ENCODE assay signal across 8 cellular contexts in the genomic region with DNA sequence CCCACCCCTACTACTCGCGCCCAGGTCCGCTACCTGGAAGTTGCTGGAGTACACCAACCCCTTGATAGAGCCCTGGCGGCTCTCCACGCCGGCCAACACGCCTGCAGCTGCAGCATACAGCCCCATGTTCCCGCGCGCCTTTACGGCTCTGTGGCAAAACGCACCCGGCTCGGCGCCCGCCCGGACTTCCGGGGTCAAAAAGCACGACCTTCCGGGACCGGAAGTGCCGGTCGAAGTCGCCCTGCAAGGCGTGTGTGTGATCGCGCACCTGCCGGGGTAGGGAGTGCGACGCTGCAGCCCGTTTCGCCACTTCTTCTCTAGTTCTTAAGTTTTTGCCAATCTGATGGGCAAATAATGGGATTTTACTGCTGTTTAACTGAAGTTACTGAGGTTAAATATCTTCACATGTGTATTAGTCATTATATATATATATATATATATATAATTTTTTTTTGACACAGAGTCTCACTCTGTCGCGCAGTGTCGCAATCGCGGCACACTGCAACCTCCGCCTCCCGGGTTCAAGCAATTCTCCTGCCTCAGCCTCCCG. TPM values are rescaled to one million over a fixed set of nuclear protein-coding genes. Genes with fewer than 3 reads are reported as not detected.
DNase-seq lines count a peak whose midpoint lies in the region; TF ChIP-seq lines count a peak whose summit lies in the region.

A gene (minus strand): TSS at position 162 of the 550 bp plus-strand sequence. CDS start 36 bp downstream, at position 126.

- DNase-seq in EL (peak; percentile 70), H4 (ENCODE audit: low spot score) (peak; percentile 58), SK-MEL-5 (ENCODE audit: low read depth, low spot score) (peak; percentile 89), glutamatergic neuron (peak; percentile 91), osteoblast (ENCODE audit: insufficient read length, low spot score, missing footprints) (peak; percentile 98), testis (peak; percentile 91)
- peak; percentile 92 for DNase-seq in activated naive CD4-positive, alpha-beta T cell treated with Interleukin-2 at 50 U/mL for 16 hours

- H3K4me3 ChIP-seq in Loucy (ENCODE audit: low read length, poor library complexity, severe bottlenecking) (peak within 1 kb of the TSS; percentile 94), osteoblast (ENCODE audit: insufficient read depth, low read length) (peak within 1 kb of the TSS; percentile 81), testis (peak within 1 kb of the TSS; percentile 78 to 91)

- peaks cover 2% of the 10 kb centered on the region for H3K4me1 Mint-ChIP-seq in glutamatergic neuron (ENCODE audit: low read depth, unreplicated experiment)

- H3K4me2 ChIP-seq in Loucy (ENCODE audit: low read depth, low read length, poor library complexity, severe bottlenecking) (peak within 1 kb of the TSS; percentile 82), osteoblast (ENCODE audit: insufficient read depth, low read length) (peak within 1 kb of the TSS; percentile 88)

- peak within 1 kb of the TSS; percentile 89 for H3K4me3 Mint-ChIP-seq in glutamatergic neuron (ENCODE audit: unreplicated experiment)

- TF ChIP-seq POLR2A in testis (IDR thresholded peaks at IDR 0.05), result no peak

- TF ChIP-seq CTCF in Loucy (conservative IDR thresholded peaks at IDR 0.05; ENCODE audit: low read length), result no peak
- TF ChIP-seq CTCF in glutamatergic neuron (IDR thresholded peaks at IDR 0.05; ENCODE audit: partially characterized antibody, unreplicated experiment), result no peak
- TF ChIP-seq CTCF in osteoblast (IDR thresholded peaks at IDR 0.05; ENCODE audit: extremely low read depth, low read depth, low read length), result no peak
- TF ChIP-seq CTCF in testis (IDR thresholded peaks at IDR 0.05), result no peak

- H3K27me3 ChIP-seq in Loucy (ENCODE audit: insufficient read depth, low read length, poor library complexity, severe bottlenecking), result no peaks in the 10 kb centered on the region
- no peaks in the 10 kb centered on the region for H3K27me3 ChIP-seq in osteoblast (ENCODE audit: insufficient read depth, low read length)
- no peaks in the 10 kb centered on the region for H3K27me3 ChIP-seq in testis

- peaks cover 4% of the 10 kb centered on the region for H3K9me3 Mint-ChIP-seq in glutamatergic neuron (ENCODE audit: unreplicated experiment)

- intact Hi-C loops in testis (cut with DNase I; ENCODE audit: low total_unique reads), result no loop called here

- H3K79me2 ChIP-seq in Loucy (ENCODE audit: insufficient read depth, low read length) (peaks cover 38% of the 10 kb centered on the region), osteoblast (ENCODE audit: insufficient read depth, low read length) (peaks cover 2% of the 10 kb centered on the region)

- no peaks in the 10 kb centered on the region for H3F3A ChIP-seq in Loucy (ENCODE audit: low read depth)

- H3K9me2 ChIP-seq in Loucy (replicated peaks; ENCODE audit: low read depth, low read length), result no peaks in the 10 kb centered on the region

- peak within 1 kb of the TSS; percentile 88 for H3K9ac ChIP-seq in Loucy (ENCODE audit: low read depth, low read length, poor library complexity, severe bottlenecking)

- H3K27ac Mint-ChIP-seq in glutamatergic neuron (ENCODE audit: unreplicated experiment), result peak within 1 kb of the TSS; percentile 38

- 11 to 19% methylated on average over 20 to 37 of the region's 40 CpGs for WGBS in testis, 2 donors

- H3K27ac ChIP-seq in osteoblast (ENCODE audit: low read depth, low read length) (no peak within 1 kb of the TSS), testis (peak within 1 kb of the TSS; percentile 44 to 45)

- H3K36me3 ChIP-seq in Loucy (ENCODE audit: insufficient read depth, low read length), result peaks cover 7% of the 10 kb centered on the region; the same call in 1 of the 2 replicates
- H3K36me3 ChIP-seq in osteoblast (ENCODE audit: insufficient read depth, low read length), result peaks cover 8% of the 10 kb centered on the region
- H3K36me3 ChIP-seq in testis (ENCODE audit: low read depth, missing control alignments), result no peaks in the 10 kb centered on the region

- H3K4me1 ChIP-seq in Loucy (ENCODE audit: insufficient read depth, low read length, poor library complexity, severe bottlenecking) (peaks cover 17% of the 10 kb centered on the region), osteoblast (ENCODE audit: insufficient read depth, low read length) (peaks cover 4% of the 10 kb centered on the region), testis (peaks cover 6% of the 10 kb centered on the region)

- in situ Hi-C loops in SK-MEL-5 (cut with HindIII; ENCODE audit: low pct_unique_long_range_greater_than_20kb, low sequenced_read_pairs), result no loop called here

- H2AFZ ChIP-seq in Loucy (ENCODE audit: low read length), result peak within 1 kb of the TSS; percentile 76
- peak within 1 kb of the TSS; percentile 84 for H2AFZ ChIP-seq in osteoblast (ENCODE audit: low read length)

- H3K36me3 Mint-ChIP-seq in glutamatergic neuron (ENCODE audit: unreplicated experiment), result no peaks in the 10 kb centered on the region

- H4K20me1 ChIP-seq in Loucy (ENCODE audit: insufficient read depth, low read length, poor library complexity, severe bottlenecking) (peaks cover 15% of the 10 kb centered on the region), osteoblast (ENCODE audit: insufficient read depth, low read length) (no peaks in the 10 kb centered on the region)

- H3K27me3 Mint-ChIP-seq in glutamatergic neuron (ENCODE audit: unreplicated experiment), result peaks cover 2% of the 10 kb centered on the region

- H3K9me3 ChIP-seq in Loucy (ENCODE audit: insufficient read depth, low read depth, low read length) (no peaks in the 10 kb centered on the region), osteoblast (ENCODE audit: low read depth, low read length) (no peaks in the 10 kb centered on the region), testis (no peaks in the 10 kb centered on the region)

RNA-seq across cellular contexts. Expression of the gene that starts here (rescaled TPM):
- 19.9 and 34.0 TPM in 2 replicates for total RNA-seq in H4 (2014; rRNA removed; shearing (Covaris generic))
- 67.4 and 69.0 TPM in 2 replicates for total RNA-seq in SK-MEL-5 (2014; rRNA removed; shearing (Covaris generic))
- polyA plus RNA-seq in SK-MEL-5 (2015; cell fraction: cytosol; rRNA removed), result 96.3 and 114 TPM in 2 replicates
- 165 and 219 TPM in 2 replicates for polyA plus RNA-seq in SK-MEL-5 (2015; cell fraction: nucleus; rRNA removed)
- 37.5 TPM for total RNA-seq in glutamatergic neuron (ENCODE audit: unreplicated experiment)
- 17.0 and 17.1 TPM in 2 replicates for total RNA-seq in osteoblast
- 10 to 100 TPM; 44.3 to 53.9 TPM for total RNA-seq in testis
- 36.9 TPM for polyA plus RNA-seq in testis (ENCODE audit: insufficient read depth, low read depth, low replicate concordance)
